ENCODE assay signal across 12 cellular contexts in genomic region chr1:230251644-230252191, GRCh38.
DNase-seq lines count a peak whose midpoint lies in the region; ATAC-seq and TF ChIP-seq lines count a peak whose summit lies in the region.
"Had no signal": no experiment of that assay in that cellular context is flagged by ENCODE, and none has a peak within 500 bp of the region (broad histone marks: within the 10 kb centered on the region; RNA-seq: fewer than 3 reads in every experiment).

No MANE protein-coding gene starts in this region.

- CTCF ChIA-PET in activated CD4-positive, alpha-beta memory T cell treated with anti-CD3 and anti-CD28 coated beads for 36 hours (lab: Charles Lee) = interaction anchor here (0.8 kb wide), 1 partner anchor 10 kb away, joined by 3 read pairs; no protein-coding TSS in a partner anchor
- CTCF ChIA-PET in activated CD4-positive, alpha-beta memory T cell treated with anti-CD3 and anti-CD28 coated beads, Interleukin-2, amount 10 ng/mL, durations not matched to agents 7 days and 5 days (lab: Charles Lee) = no interaction called here

- peak; percentile 88 for ATAC-seq in GM21786 (IDR thresholded peaks at IDR 0.05; ENCODE audit: unreplicated experiment)
- ATAC-seq in HG03565 (IDR thresholded peaks at IDR 0.05; ENCODE audit: unreplicated experiment) = peak; percentile 87
- ATAC-seq in mucosa of descending colon = no peak
- ATAC-seq: body of pancreas, left lobe of liver, PC-3 had no signal

- POLR2A ChIA-PET in activated CD4-positive, alpha-beta memory T cell treated with anti-CD3 and anti-CD28 coated beads for 36 hours (lab: Charles Lee) = no interaction called here
- POLR2A ChIA-PET in activated CD4-positive, alpha-beta memory T cell treated with anti-CD3 and anti-CD28 coated beads, Interleukin-2, amount 10 ng/mL, durations not matched to agents 7 days and 5 days (lab: Charles Lee) = no interaction called here

- TF ChIP-seq POLR2A in spleen (IDR thresholded peaks at IDR 0.05) = no peak

- WGBS in spleen, 5 donors = 71 to 83% (median 81%) methylated on average over 7 to 8 of the region's 8 CpGs

- no peak overlapping the region for H3K4me3 ChIP-seq in spleen
- H3K4me3 ChIP-seq in mucosa of descending colon = no peak overlapping the region
- H3K4me3 ChIP-seq: body of pancreas had no signal

- no peaks in the 10 kb centered on the region for H3K9me3 Mint-ChIP-seq in activated CD4-positive, alpha-beta memory T cell treated with anti-CD3 and anti-CD28 coated beads for 36 hours
- no peaks in the 10 kb centered on the region for H3K9me3 Mint-ChIP-seq in activated CD4-positive, alpha-beta memory T cell treated with anti-CD3 and anti-CD28 coated beads, Interleukin-2, amount 10 ng/mL, durations not matched to agents 7 days and 5 days
- no peaks in the 10 kb centered on the region for H3K9me3 Mint-ChIP-seq in stimulated activated naive CD8-positive, alpha-beta T cell treated with anti-CD3 and anti-CD28 coated beads, Interleukin-15, Interleukin-2, amounts not matched to agents 100 ng/mL and 50 ng/mL, for 24 hours

- intact Hi-C loops in activated CD4-positive, alpha-beta memory T cell treated with anti-CD3 and anti-CD28 coated beads for 36 hours (cut with micrococcal nuclease) = no loop called here
- intact Hi-C loops in spleen (cut with DNase I; ENCODE audit: low total_unique reads) = no loop called here
- intact Hi-C loops in mucosa of descending colon (cut with DNase I, micrococcal nuclease) = no loop called here

- H3K36me3 ChIP-seq in spleen (peaks cover 0 to 100% (median 30%) of the 10 kb centered on the region in 6 donors), mucosa of descending colon (ENCODE audit: low read depth) (no peaks in the 10 kb centered on the region)

- H3K4me1 ChIP-seq in spleen (no peaks in the 10 kb centered on the region), mucosa of descending colon (ENCODE audit: low read depth) (no peaks in the 10 kb centered on the region)
- H3K4me1 ChIP-seq: body of pancreas had no signal

- H3K27me3 Mint-ChIP-seq in activated CD4-positive, alpha-beta memory T cell treated with anti-CD3 and anti-CD28 coated beads for 36 hours = no peaks in the 10 kb centered on the region
- H3K27me3 Mint-ChIP-seq in activated CD4-positive, alpha-beta memory T cell treated with anti-CD3 and anti-CD28 coated beads, Interleukin-2, amount 10 ng/mL, durations not matched to agents 7 days and 5 days = no peaks in the 10 kb centered on the region
- no peaks in the 10 kb centered on the region for H3K27me3 Mint-ChIP-seq in stimulated activated naive CD8-positive, alpha-beta T cell treated with anti-CD3 and anti-CD28 coated beads, Interleukin-15, Interleukin-2, amounts not matched to agents 100 ng/mL and 50 ng/mL, for 24 hours

- peak overlapping the region; percentile 52 for H3K27ac Mint-ChIP-seq in activated CD4-positive, alpha-beta memory T cell treated with anti-CD3 and anti-CD28 coated beads for 36 hours
- no peak overlapping the region for H3K27ac Mint-ChIP-seq in activated CD4-positive, alpha-beta memory T cell treated with anti-CD3 and anti-CD28 coated beads, Interleukin-2, amount 10 ng/mL, durations not matched to agents 7 days and 5 days
- H3K27ac Mint-ChIP-seq in stimulated activated naive CD8-positive, alpha-beta T cell treated with anti-CD3 and anti-CD28 coated beads, Interleukin-15, Interleukin-2, amounts not matched to agents 100 ng/mL and 50 ng/mL, for 24 hours = peak overlapping the region; percentile 76

- peaks cover 14% of the 10 kb centered on the region for H3K4me1 Mint-ChIP-seq in activated CD4-positive, alpha-beta memory T cell treated with anti-CD3 and anti-CD28 coated beads for 36 hours (ENCODE audit: low read depth)
- no peaks in the 10 kb centered on the region for H3K4me1 Mint-ChIP-seq in activated CD4-positive, alpha-beta memory T cell treated with anti-CD3 and anti-CD28 coated beads, Interleukin-2, amount 10 ng/mL, durations not matched to agents 7 days and 5 days
- H3K4me1 Mint-ChIP-seq in stimulated activated naive CD8-positive, alpha-beta T cell treated with anti-CD3 and anti-CD28 coated beads, Interleukin-15, Interleukin-2, amounts not matched to agents 100 ng/mL and 50 ng/mL, for 24 hours (ENCODE audit: low read depth) = peaks cover 32% of the 10 kb centered on the region

- H3K9me3 ChIP-seq in spleen (no peaks in the 10 kb centered on the region), mucosa of descending colon (no peaks in the 10 kb centered on the region)
- H3K9me3 ChIP-seq: body of pancreas had no signal

- no peaks in the 10 kb centered on the region for H3K27me3 ChIP-seq in spleen (replicated peaks in 1 of 7)
- H3K27me3 ChIP-seq: body of pancreas had no signal

- no peak overlapping the region for H3K4me3 Mint-ChIP-seq in activated CD4-positive, alpha-beta memory T cell treated with anti-CD3 and anti-CD28 coated beads for 36 hours
- no peak overlapping the region for H3K4me3 Mint-ChIP-seq in activated CD4-positive, alpha-beta memory T cell treated with anti-CD3 and anti-CD28 coated beads, Interleukin-2, amount 10 ng/mL, durations not matched to agents 7 days and 5 days
- peak overlapping the region; percentile 0 for H3K4me3 Mint-ChIP-seq in stimulated activated naive CD8-positive, alpha-beta T cell treated with anti-CD3 and anti-CD28 coated beads, Interleukin-15, Interleukin-2, amounts not matched to agents 100 ng/mL and 50 ng/mL, for 24 hours

- H3K36me3 Mint-ChIP-seq in activated CD4-positive, alpha-beta memory T cell treated with anti-CD3 and anti-CD28 coated beads for 36 hours = peaks cover 45% of the 10 kb centered on the region
- H3K36me3 Mint-ChIP-seq in activated CD4-positive, alpha-beta memory T cell treated with anti-CD3 and anti-CD28 coated beads, Interleukin-2, amount 10 ng/mL, durations not matched to agents 7 days and 5 days (ENCODE audit: low read depth) = no peaks in the 10 kb centered on the region
- peaks cover 75% of the 10 kb centered on the region for H3K36me3 Mint-ChIP-seq in stimulated activated naive CD8-positive, alpha-beta T cell treated with anti-CD3 and anti-CD28 coated beads, Interleukin-15, Interleukin-2, amounts not matched to agents 100 ng/mL and 50 ng/mL, for 24 hours (ENCODE audit: low read depth)

- peak; percentile 52 for DNase-seq in activated CD4-positive, alpha-beta memory T cell treated with anti-CD3 and anti-CD28 coated beads for 36 hours
- no peak for DNase-seq in activated CD4-positive, alpha-beta memory T cell treated with anti-CD3 and anti-CD28 coated beads, Interleukin-2, amount 10 ng/mL, durations not matched to agents 7 days and 5 days
- DNase-seq in spleen = no peak
- no peak for DNase-seq in mucosa of descending colon
- DNase-seq in NCI-H524 (lab: John Stamatoyannopoulos, UW) = no peak
- DNase-seq: body of pancreas, NCI-H1092, PC-3 had no signal

- no peak overlapping the region for H3K27ac ChIP-seq in spleen
- H3K27ac ChIP-seq: body of pancreas had no signal

- TF ChIP-seq CTCF in spleen (IDR thresholded peaks at IDR 0.05 in 8 of 11, conservative IDR thresholded peaks at IDR 0.05 in 3 of 11) (no peak), mucosa of descending colon (IDR thresholded peaks at IDR 0.05) (no peak)
